13 cellular contexts compared by ENCODE assay signal in the genomic region with DNA sequence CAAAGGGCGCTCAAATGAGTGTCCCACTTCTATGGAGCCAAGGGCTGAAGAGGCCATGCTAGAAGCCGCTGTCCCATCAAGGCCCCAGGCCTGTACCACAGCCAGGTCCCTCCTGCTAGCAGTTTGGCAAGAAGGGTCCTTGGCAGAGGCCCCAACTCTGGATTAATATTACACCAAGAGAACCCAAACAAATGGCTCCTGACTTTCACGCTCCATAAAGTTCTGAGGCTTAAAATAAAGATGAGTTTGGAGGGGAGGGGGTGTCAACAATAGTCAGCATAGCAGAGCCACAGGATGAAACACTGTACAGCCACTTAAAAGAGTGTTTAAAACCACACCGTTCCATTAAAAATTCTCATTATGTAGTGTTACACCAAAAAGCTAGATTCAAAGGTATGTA. TPM values are rescaled to one million over a fixed set of nuclear protein-coding genes. Genes with fewer than 3 reads are reported as not detected.
DNase-seq lines count a peak whose midpoint lies in the region; ATAC-seq and TF ChIP-seq lines count a peak whose summit lies in the region.
"Had no signal": no experiment of that assay in that cellular context is flagged by ENCODE, and none has a peak within 500 bp of the region (broad histone marks: within the 10 kb centered on the region; RNA-seq: fewer than 3 reads in every experiment).

No MANE protein-coding gene starts in this region.

- H3K9me3 ChIP-seq in heart right ventricle (no peaks in the 10 kb centered on the region), gastrocnemius medialis (no peaks in the 10 kb centered on the region), spleen (no peaks in the 10 kb centered on the region)
- H3K9me3 ChIP-seq: breast epithelium had no signal

- WGBS in heart right ventricle, 2 donors, result 59 to 68% methylated on average over 4 of the region's 4 CpGs
- 61 to 87% (median 85%) methylated on average over 3 to 4 of the region's 4 CpGs for whole genome bisulfite sequencing in spleen, 5 donors

- in situ Hi-C loops in gastrocnemius medialis (cut with MboI; ENCODE audit: low sequenced_read_pairs in 4 of 4), result no loop called here
- in situ Hi-C loops in KBM-7 (cut with MboI; ENCODE audit: low pct_unique_long_range_greater_than_20kb, low sequenced_read_pairs), result no loop called here

- intact Hi-C loops in heart right ventricle (cut with DNase I), result no loop called here
- intact Hi-C loops in gastrocnemius medialis (cut with DNase I; ENCODE audit: low total_unique reads), result no loop called here
- intact Hi-C loops in spleen (cut with DNase I; ENCODE audit: low total_unique reads), result no loop called here

- DNase-seq in NCI-H1092 (lab: John Stamatoyannopoulos, UW) (peak; percentile 87), NCI-H69 (lab: John Stamatoyannopoulos, UW) (peak; percentile 94), heart right ventricle (peak in 1 of 2 donors; percentile 58), gastrocnemius medialis (peak in 1 of 2 donors; percentile 82), DMS153 treated with DMSO at 0.1 percent for 48 hours (lab: John Stamatoyannopoulos, UW; ENCODE audit: unreplicated experiment) (no peak), spleen (no peak), KBM-7 (no peak)
- DNase-seq in activated CD4-positive, alpha-beta T cell treated with anti-CD3 and anti-CD28 coated beads for 1 hour, result no peak
- DNase-seq: HCEC 1CT, NCI-H1105 treated with DMSO at 0.1 percent for 48 hours, OCI-M1 had no signal

- no peak for TF ChIP-seq CTCF in heart right ventricle (IDR thresholded peaks at IDR 0.05)
- TF ChIP-seq CTCF in gastrocnemius medialis (IDR thresholded peaks at IDR 0.05 in 4 of 5, conservative IDR thresholded peaks at IDR 0.05 in 1 of 5), result no peak
- TF ChIP-seq CTCF in spleen (IDR thresholded peaks at IDR 0.05 in 8 of 11, conservative IDR thresholded peaks at IDR 0.05 in 3 of 11), result no peak

- peak in 4 of 8 donors; percentile 38 to 79 (median 49) for ATAC-seq in heart right ventricle
- ATAC-seq in gastrocnemius medialis, result peak in 1 of 2 donors; percentile 63

- TF ChIP-seq POLR2A in gastrocnemius medialis (IDR thresholded peaks at IDR 0.05) (no peak), spleen (IDR thresholded peaks at IDR 0.05) (no peak)

- H3K27me3 ChIP-seq in heart right ventricle, result no peaks in the 10 kb centered on the region
- no peaks in the 10 kb centered on the region for H3K27me3 ChIP-seq in gastrocnemius medialis
- H3K27me3 ChIP-seq in spleen (replicated peaks in 1 of 7), result peaks cover 0 to 50% (median 0%) of the 10 kb centered on the region in 7 donors
- H3K27me3 ChIP-seq: breast epithelium had no signal

- H3K27ac ChIP-seq in heart right ventricle, result peak overlapping the region in 7 of 10 donors; percentile 19 to 55 (median 48)
- H3K27ac ChIP-seq in gastrocnemius medialis, result peak overlapping the region; percentile 69 to 87 (median 78)
- no peak overlapping the region for H3K27ac ChIP-seq in spleen
- H3K27ac ChIP-seq: breast epithelium, epithelial cell of prostate had no signal

- peaks cover 31 to 95% (median 80%) of the 10 kb centered on the region in 9 donors for H3K4me1 ChIP-seq in heart right ventricle
- H3K4me1 ChIP-seq in gastrocnemius medialis, result peaks cover 75 to 80% of the 10 kb centered on the region in 2 donors
- H3K4me1 ChIP-seq in spleen, result peaks cover 0 to 48% (median 15%) of the 10 kb centered on the region in 6 donors

- H3K36me3 ChIP-seq in heart right ventricle (no peaks in the 10 kb centered on the region), gastrocnemius medialis (no peaks in the 10 kb centered on the region), spleen (no peaks in the 10 kb centered on the region)
- H3K36me3 ChIP-seq: breast epithelium had no signal

- no peak overlapping the region for H3K4me3 ChIP-seq in heart right ventricle
- H3K4me3 ChIP-seq in gastrocnemius medialis, result no peak overlapping the region
- H3K4me3 ChIP-seq in spleen, result no peak overlapping the region
- H3K4me3 ChIP-seq: breast epithelium had no signal

RNA-seq across cellular contexts. Expression of gene CUEDC1, which starts 30.5 kb away (rescaled TPM):
- total RNA-seq in heart right ventricle (10 to 100 TPM; 38.3 to 65.0 (median 47.2) TPM), gastrocnemius medialis (10 to 100 TPM; 31.2 to 43.9 (median 34.3) TPM), spleen (10 to 100 TPM; 13.2 to 23.5 (median 16.7) TPM)
- polyA plus RNA-seq in heart right ventricle (10 to 100 TPM; 26.9 to 33.1 TPM), spleen (10 to 100 TPM in 1 of 3 donors, 1 to 10 TPM in 2; 5.4 to 15.7 (median 5.4) TPM)

Comparison
In these comparisons a context has a peak if more than half of its experiments do, and no peak if none do; other contexts are left out.
1. DNase-seq: peak in NCI-H1092 (single experiment) and NCI-H69 (single experiment); none in activated CD4-positive, alpha-beta T cell treated with anti-CD3 and anti-CD28 coated beads for 1 hour (single experiment), DMS153 treated with DMSO at 0.1 percent for 48 hours (single experiment), spleen (single experiment) and KBM-7 (single experiment).
2. H3K27ac ChIP-seq: peak in heart right ventricle (7 of 10) and gastrocnemius medialis (4 of 4); none in spleen (0 of 8).